ENCODE assay signal across 9 cellular contexts in genomic region chr6:139927236-139927635, GRCh38.
DNase-seq lines count a peak whose midpoint lies in the region; ATAC-seq and TF ChIP-seq lines count a peak whose summit lies in the region.
"Had no signal": no experiment of that assay in that cellular context is flagged by ENCODE, and none has a peak within 500 bp of the region (broad histone marks: within the 10 kb centered on the region; RNA-seq: fewer than 3 reads in every experiment).

No MANE protein-coding gene starts in this region.

- DNase-seq in CD1c-positive myeloid dendritic cell (ENCODE audit: extremely low spot score) (peak; percentile 21), HS-5 (ENCODE audit: low read depth) (peak; percentile 46), astrocyte of the cerebellum (ENCODE audit: low read depth) (peak; percentile 90), lower lobe of right lung (no peak), Calu3 (no peak)
- no peak for DNase-seq in stimulated activated CD4-positive, alpha-beta T cell treated with anti-CD3 and anti-CD28 coated beads, Interleukin-1b, Interleukin-23, amount 100 ng/mL, for 48 hours
- DNase-seq in stimulated activated naive B cell treated with anti-CD40 and anti-IgM and Interleukin-4, amounts not matched to agents 10 μg/mL and 1 μg/mL and 100 μg/mL, for 72 hours = no peak
- DNase-seq: effector CD8-positive, alpha-beta T cell had no signal

- no peaks in the 10 kb centered on the region for H3K4me1 Mint-ChIP-seq in stimulated activated naive B cell treated with anti-CD40 and anti-IgM and Interleukin-4, amounts not matched to agents 10 μg/mL and 1 μg/mL and 100 μg/mL, for 72 hours
- no peaks in the 10 kb centered on the region for H3K4me1 Mint-ChIP-seq in Calu3 (ENCODE audit: low read depth, unreplicated experiment)

- no peaks in the 10 kb centered on the region for H3K36me3 Mint-ChIP-seq in stimulated activated naive B cell treated with anti-CD40 and anti-IgM and Interleukin-4, amounts not matched to agents 10 μg/mL and 1 μg/mL and 100 μg/mL, for 72 hours
- no peaks in the 10 kb centered on the region for H3K36me3 Mint-ChIP-seq in Calu3 (ENCODE audit: insufficient read depth, unreplicated experiment)

- H3K27ac Mint-ChIP-seq in stimulated activated naive B cell treated with anti-CD40 and anti-IgM and Interleukin-4, amounts not matched to agents 10 μg/mL and 1 μg/mL and 100 μg/mL, for 72 hours = no peak overlapping the region
- H3K27ac Mint-ChIP-seq in Calu3 (ENCODE audit: unreplicated experiment) = no peak overlapping the region

- H3K4me3 Mint-ChIP-seq in stimulated activated naive B cell treated with anti-CD40 and anti-IgM and Interleukin-4, amounts not matched to agents 10 μg/mL and 1 μg/mL and 100 μg/mL, for 72 hours = no peak overlapping the region
- no peak overlapping the region for H3K4me3 Mint-ChIP-seq in Calu3 (ENCODE audit: low read depth, unreplicated experiment)

- no peaks in the 10 kb centered on the region for H3K9me3 ChIP-seq in lower lobe of right lung

- BruUV-seq in Calu3 (replicated peaks; lab: Mats Ljungman, UMichigan) = no TSS peak

- no peaks in the 10 kb centered on the region for H3K9me3 Mint-ChIP-seq in stimulated activated naive B cell treated with anti-CD40 and anti-IgM and Interleukin-4, amounts not matched to agents 10 μg/mL and 1 μg/mL and 100 μg/mL, for 72 hours
- H3K9me3 Mint-ChIP-seq in Calu3 (ENCODE audit: low read depth, unreplicated experiment) = no peaks in the 10 kb centered on the region

- no peak overlapping the region for H3K27ac ChIP-seq in lower lobe of right lung

- H3K36me3 ChIP-seq in lower lobe of right lung = no peaks in the 10 kb centered on the region

- in situ Hi-C loops in astrocyte of the cerebellum (cut with HindIII; ENCODE audit: low sequenced_read_pairs) = no loop called here

- TF ChIP-seq CTCF in astrocyte of the cerebellum (IDR thresholded peaks at IDR 0.05; ENCODE audit: low read depth, low read length, missing control alignments) (peak; percentile 70), lower lobe of right lung (IDR thresholded peaks at IDR 0.05) (peak; percentile 42), Calu3 (IDR thresholded peaks at IDR 0.05; ENCODE audit: unreplicated experiment) (no peak)

- H3K4me3 ChIP-seq in astrocyte of the cerebellum (ENCODE audit: low read depth, low read length) = no peak overlapping the region
- no peak overlapping the region for H3K4me3 ChIP-seq in lower lobe of right lung

- H3K27me3 Mint-ChIP-seq in stimulated activated naive B cell treated with anti-CD40 and anti-IgM and Interleukin-4, amounts not matched to agents 10 μg/mL and 1 μg/mL and 100 μg/mL, for 72 hours = no peaks in the 10 kb centered on the region
- no peaks in the 10 kb centered on the region for H3K27me3 Mint-ChIP-seq in Calu3 (ENCODE audit: unreplicated experiment)

- peak; percentile 35 to 50 for ATAC-seq in lower lobe of right lung
- ATAC-seq in stimulated activated naive B cell treated with anti-CD40 and anti-IgM and Interleukin-4, amounts not matched to agents 10 μg/mL and 1 μg/mL and 100 μg/mL, for 72 hours (replicated peaks) = no peak
- no peak for ATAC-seq in GM18502 (IDR thresholded peaks at IDR 0.05; ENCODE audit: poor library complexity, unreplicated experiment)

- H3K4me1 ChIP-seq in lower lobe of right lung = no peaks in the 10 kb centered on the region

- CTCF ChIA-PET in Calu3 (lab: Charles Lee) = no interaction called here

- intact Hi-C loops in lower lobe of right lung (cut with DNase I) (no loop called here), Calu3 (cut with micrococcal nuclease; ENCODE audit: unreplicated experiment) (no loop called here)

- no peaks in the 10 kb centered on the region for H3K27me3 ChIP-seq in lower lobe of right lung (ENCODE audit: low read depth)

Comparison
In these comparisons a context has a peak if more than half of its experiments do, and no peak if none do; other contexts are left out.
1. DNase-seq: peak in CD1c-positive myeloid dendritic cell (single experiment), HS-5 (single experiment) and astrocyte of the cerebellum (single experiment); none in lower lobe of right lung (single experiment), stimulated activated CD4-positive, alpha-beta T cell treated with anti-CD3 and anti-CD28 coated beads, Interleukin-1b, Interleukin-23, amount 100 ng/mL, for 48 hours (single experiment), stimulated activated naive B cell treated with anti-CD40 and anti-IgM and Interleukin-4, amounts not matched to agents 10 μg/mL and 1 μg/mL and 100 μg/mL, for 72 hours (single experiment) and Calu3 (single experiment).
2. ATAC-seq: peak in lower lobe of right lung (2 of 2); none in stimulated activated naive B cell treated with anti-CD40 and anti-IgM and Interleukin-4, amounts not matched to agents 10 μg/mL and 1 μg/mL and 100 μg/mL, for 72 hours (0 of 2) and GM18502 (single experiment).